Comparison of ENCODE assay signal across 4 cellular contexts in genomic region chr12:57581802-57582201, GRCh38. TPM values are rescaled to one million over a fixed set of nuclear protein-coding genes. Genes with fewer than 3 reads are reported as not detected.
"Had no signal": no experiment of that assay in that cellular context is flagged by ENCODE, and none has a peak within 500 bp of the region (broad histone marks: within the 10 kb centered on the region; RNA-seq: fewer than 3 reads in every experiment).

No MANE protein-coding gene starts in this region.

- H3K4me3 ChIP-seq: GM12878 had no signal

- DNase-seq: GDM1, GF-D8 had no signal

- ATAC-seq: GM12878 had no signal

RNA-seq across cellular contexts. Expression of gene KIF5A, which starts 32.0 kb away (rescaled TPM):
- total RNA-seq: G401 had no signal
